8 cellular contexts compared by ENCODE assay signal in the genomic region with DNA sequence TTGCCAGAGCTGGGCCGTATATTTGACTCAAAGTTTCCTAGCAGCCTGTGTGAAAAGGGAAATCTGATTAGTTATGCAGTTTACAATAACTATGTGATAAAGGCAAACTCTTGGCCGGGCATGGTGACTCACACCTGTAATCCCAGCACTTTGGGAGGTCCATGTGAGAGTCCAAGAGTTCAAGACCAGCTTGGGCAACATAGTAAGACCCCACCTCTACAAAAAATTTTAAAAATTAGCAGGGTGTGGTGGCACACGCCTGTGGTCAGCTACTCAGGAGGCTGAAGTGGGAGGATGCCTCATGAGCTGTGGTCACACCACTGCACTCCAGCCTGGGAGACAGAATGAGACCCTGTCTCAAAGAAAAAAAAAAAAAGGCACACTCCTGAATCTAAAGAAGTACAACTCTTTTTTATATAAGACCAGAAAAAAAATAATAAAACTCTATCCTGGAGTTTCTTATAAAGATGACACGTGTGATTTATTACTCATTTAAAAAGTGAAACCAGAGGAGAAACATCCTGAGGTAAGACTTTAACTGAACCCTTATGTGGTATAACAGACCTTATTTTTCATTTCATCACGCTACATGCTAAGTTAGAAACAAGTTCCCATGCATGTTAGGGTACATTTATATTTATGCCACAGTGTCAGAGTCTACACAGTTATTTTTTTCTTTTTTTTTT. TPM values are rescaled to one million over a fixed set of nuclear protein-coding genes. Genes with fewer than 3 reads are reported as not detected.
DNase-seq lines count a peak whose midpoint lies in the region; ATAC-seq, FAIRE-seq and TF ChIP-seq lines count a peak whose summit lies in the region.

No MANE protein-coding gene starts in this region.

- FAIRE-seq in GM12891 (lab: Jason Lieb, UNC): no peak

- peak; percentile 34 for ATAC-seq in HG03469 (IDR thresholded peaks at IDR 0.05; ENCODE audit: unreplicated experiment)

- no peak for TF ChIP-seq POLR2A in GM12891 (IDR thresholded peaks at IDR 0.05; ENCODE audit: low read depth, low read length)

- peak; percentile 59 for DNase-seq in NOMO-1 treated with DMSO at 0.1 percent for 48 hours (lab: John Stamatoyannopoulos, UW; ENCODE audit: unreplicated experiment)
- DNase-seq in NOMO-1 treated with dmso at 0.1 percent for 144 hours (lab: John Stamatoyannopoulos, UW; ENCODE audit: unreplicated experiment): no peak
- DNase-seq in activated T-cell treated with anti-CD3 and anti-CD28 coated beads for 24 hours (ENCODE audit: low read depth): peak; percentile 43
- peak; percentile 60 to 62 for DNase-seq in stimulated activated CD4-positive, alpha-beta T cell treated with anti-CD3 and anti-CD28 coated beads, Interleukin-2, amount 100 ng/mL, for 24 hours
- no peak for DNase-seq in SIG-M5 treated with dmso at 0.1 percent for 504 hours (lab: John Stamatoyannopoulos, UW; ENCODE audit: unreplicated experiment)
- DNase-seq in effector CD4-positive, alpha-beta T cell: no peak
- no peak for DNase-seq in GM12891 (ENCODE audit: insufficient read length, low spot score)

TF ChIP-seq in GM12891, 5 proteins besides CTCF, POLR2A, EP300 and RAD21:
- TF ChIP-seq POU2F2 (IDR thresholded peaks at IDR 0.05; ENCODE audit: low read depth, low read length) (no peak), SPI1 (IDR thresholded peaks at IDR 0.05; ENCODE audit: low read depth, low read length) (no peak), PAX5 (IDR thresholded peaks at IDR 0.05; ENCODE audit: insufficient read depth, low read length, severe bottlenecking) (no peak), POLR2AphosphoS5 (IDR thresholded peaks at IDR 0.05; ENCODE audit: low read depth, low read length) (no peak), TAF1 (IDR thresholded peaks at IDR 0.05; ENCODE audit: low read depth, low read length) (no peak)

RNA-seq across cellular contexts. Expression of a gene that starts 32.6 kb away (rescaled TPM):
- 35.9 TPM for polyA plus RNA-seq in GM12891 (2012; ENCODE audit: low read depth, missing spikeins)

RNA-seq across cellular contexts. Expression of a gene that starts 32.9 kb away (rescaled TPM):
- 2,002 TPM for polyA plus RNA-seq in GM12891 (2012; ENCODE audit: low read depth, missing spikeins)

RNA-seq across cellular contexts. Expression of a gene that starts 57.5 kb away (rescaled TPM):
- 0.09 TPM for polyA plus RNA-seq in GM12891 (2012; ENCODE audit: low read depth, missing spikeins)

Comparison
In these comparisons a context has a peak if more than half of its experiments do, and no peak if none do; other contexts are left out.
1. DNase-seq: peak in NOMO-1 treated with DMSO at 0.1 percent for 48 hours (single experiment), activated T-cell treated with anti-CD3 and anti-CD28 coated beads for 24 hours (single experiment) and stimulated activated CD4-positive, alpha-beta T cell treated with anti-CD3 and anti-CD28 coated beads, Interleukin-2, amount 100 ng/mL, for 24 hours (2 of 2); none in NOMO-1 treated with dmso at 0.1 percent for 144 hours (single experiment), SIG-M5 treated with dmso at 0.1 percent for 504 hours (single experiment), effector CD4-positive, alpha-beta T cell (single experiment) and GM12891 (single experiment).